Comparison of ENCODE assay signal across 21 cellular contexts in the genomic region with DNA sequence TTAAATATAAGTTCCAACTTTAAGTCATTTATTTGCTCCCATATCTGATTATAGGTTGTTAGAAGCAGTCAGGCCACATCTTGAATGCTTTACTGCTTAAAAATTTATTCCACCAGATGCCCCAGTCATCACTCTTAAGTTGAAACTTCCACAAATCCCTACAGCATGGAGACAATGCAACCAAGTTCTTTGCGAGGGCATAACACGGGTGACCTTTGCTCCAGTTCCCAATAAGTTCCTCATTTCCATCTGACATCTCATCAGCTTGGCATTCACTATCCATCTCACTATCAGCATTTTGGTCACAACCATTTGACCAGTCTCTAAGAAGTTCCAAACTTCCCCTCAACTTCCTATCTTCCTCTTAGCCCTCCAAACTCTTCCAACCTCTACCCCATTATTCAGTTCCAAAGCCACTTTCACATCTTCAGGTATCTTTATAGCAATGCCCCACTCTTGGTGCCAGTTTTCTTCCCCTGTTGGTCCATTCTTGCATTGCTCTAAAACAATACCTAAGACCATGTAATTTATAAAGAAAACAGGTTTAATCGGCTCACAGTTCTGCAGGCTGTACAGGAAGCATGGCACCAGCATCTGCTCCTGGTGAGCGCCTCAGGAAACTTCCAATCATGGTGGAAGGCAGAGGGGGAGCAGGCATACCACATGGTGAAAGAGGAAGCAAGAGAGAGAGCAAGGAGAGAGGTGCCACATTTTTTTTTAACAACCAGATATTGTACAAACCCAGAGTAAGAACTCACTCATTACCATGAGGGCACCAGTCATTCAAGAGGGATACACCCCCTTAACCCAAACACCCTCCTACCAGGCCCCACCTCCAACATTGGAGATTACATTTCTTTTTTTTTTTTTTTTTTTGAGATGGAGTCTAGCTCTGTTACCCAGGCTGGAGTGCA. TPM values are rescaled to one million over a fixed set of nuclear protein-coding genes. Genes with fewer than 3 reads are reported as not detected.
DNase-seq lines count a peak whose midpoint lies in the region; ATAC-seq and TF ChIP-seq lines count a peak whose summit lies in the region.
"Had no signal": no experiment of that assay in that cellular context is flagged by ENCODE, and none has a peak within 500 bp of the region (broad histone marks: within the 10 kb centered on the region; RNA-seq: fewer than 3 reads in every experiment).

No MANE protein-coding gene starts in this region.

- intact Hi-C loops in left colon (cut with DNase I, micrococcal nuclease), result no loop called here

- in situ Hi-C loops in KBM-7 (cut with MboI; ENCODE audit: low pct_unique_long_range_greater_than_20kb, low sequenced_read_pairs), result no loop called here

- H3K4me1 Mint-ChIP-seq in T-helper 2 cell treated with Interferon-gamma antibody and Interleukin-4, amounts not matched to agents 5 μg/mL and 100 μg/mL, for 36 hours (ENCODE audit: low read depth), result no peaks in the 10 kb centered on the region
- H3K4me1 Mint-ChIP-seq: activated CD4-positive, alpha-beta T cell treated with anti-CD3 and anti-CD28 coated beads, Interleukin-2, amount 10 ng/mL, durations not matched to agents 7 days and 5 days had no signal

- H3K4me3 Mint-ChIP-seq in T-helper 2 cell treated with Interferon-gamma antibody and Interleukin-4, amounts not matched to agents 5 μg/mL and 100 μg/mL, for 36 hours, result no peak overlapping the region
- H3K4me3 Mint-ChIP-seq: activated CD4-positive, alpha-beta T cell treated with anti-CD3 and anti-CD28 coated beads, Interleukin-2, amount 10 ng/mL, durations not matched to agents 7 days and 5 days; activated T-cell treated with anti-CD3 and anti-CD28 coated beads, Interleukin-2, amount 50 U/mL, for 4 hours; WTC11 had no signal

- ATAC-seq in left colon, result peak; percentile 18
- no peak for ATAC-seq in SK-N-SH treated with all-trans-retinoic acid at 6 μM for 48 hours
- ATAC-seq in GM19463 (IDR thresholded peaks at IDR 0.05; ENCODE audit: unreplicated experiment), result no peak
- ATAC-seq: activated T-cell treated with anti-CD3 and anti-CD28 coated beads, Interleukin-2, amount 50 U/mL, for 4 hours; heart right ventricle; WTC11 had no signal

- DNase-seq in EH (ENCODE audit: low read depth), result peak; percentile 82
- peak; percentile 51 for DNase-seq in KBM-7
- DNase-seq in RPMI7951 (ENCODE audit: low read depth), result peak; percentile 71
- DNase-seq in left colon, result no peak
- DNase-seq in T-helper 2 cell treated with Interferon-gamma antibody and Interleukin-4, amounts not matched to agents 5 μg/mL and 100 μg/mL, for 36 hours (ENCODE audit: low spot score), result no peak
- DNase-seq: activated CD4-positive, alpha-beta T cell treated with anti-CD3 and anti-CD28 coated beads, Interleukin-2, amount 10 ng/mL, durations not matched to agents 7 days and 5 days; activated T-cell treated with anti-CD3 and anti-CD28 coated beads, Interleukin-2, amount 50 U/mL, for 4 hours; C1 segment of cervical spinal cord; Caco-2; DMS79; heart right ventricle; kidney glomerular epithelial cell; NCI-H1417 treated with DMSO at 0.1 percent for 48 hours; NCI-H2081 treated with DMSO at 0.1 percent for 48 hours; NCI-H345; ovary; retina; stimulated activated CD4-positive, alpha-beta T cell treated with anti-CD3 and anti-CD28 coated beads, Interleukin-2, amount 100 ng/mL, for 48 hours had no signal

- H3K27me3 Mint-ChIP-seq in T-helper 2 cell treated with Interferon-gamma antibody and Interleukin-4, amounts not matched to agents 5 μg/mL and 100 μg/mL, for 36 hours (ENCODE audit: low read depth), result peaks cover 12% of the 10 kb centered on the region

- no peaks in the 10 kb centered on the region for H3K9me3 Mint-ChIP-seq in T-helper 2 cell treated with Interferon-gamma antibody and Interleukin-4, amounts not matched to agents 5 μg/mL and 100 μg/mL, for 36 hours

- no peak overlapping the region for H3K27ac Mint-ChIP-seq in T-helper 2 cell treated with Interferon-gamma antibody and Interleukin-4, amounts not matched to agents 5 μg/mL and 100 μg/mL, for 36 hours
- H3K27ac Mint-ChIP-seq: activated CD4-positive, alpha-beta T cell treated with anti-CD3 and anti-CD28 coated beads, Interleukin-2, amount 10 ng/mL, durations not matched to agents 7 days and 5 days; WTC11 had no signal

- no peaks in the 10 kb centered on the region for H3K36me3 Mint-ChIP-seq in T-helper 2 cell treated with Interferon-gamma antibody and Interleukin-4, amounts not matched to agents 5 μg/mL and 100 μg/mL, for 36 hours (ENCODE audit: low read depth)

TF ChIP-seq in SK-N-SH treated with all-trans-retinoic acid at 6 μM for 48 hours, 23 proteins besides CTCF, POLR2A, EP300 and RAD21:
- TF ChIP-seq, protein P1, sequence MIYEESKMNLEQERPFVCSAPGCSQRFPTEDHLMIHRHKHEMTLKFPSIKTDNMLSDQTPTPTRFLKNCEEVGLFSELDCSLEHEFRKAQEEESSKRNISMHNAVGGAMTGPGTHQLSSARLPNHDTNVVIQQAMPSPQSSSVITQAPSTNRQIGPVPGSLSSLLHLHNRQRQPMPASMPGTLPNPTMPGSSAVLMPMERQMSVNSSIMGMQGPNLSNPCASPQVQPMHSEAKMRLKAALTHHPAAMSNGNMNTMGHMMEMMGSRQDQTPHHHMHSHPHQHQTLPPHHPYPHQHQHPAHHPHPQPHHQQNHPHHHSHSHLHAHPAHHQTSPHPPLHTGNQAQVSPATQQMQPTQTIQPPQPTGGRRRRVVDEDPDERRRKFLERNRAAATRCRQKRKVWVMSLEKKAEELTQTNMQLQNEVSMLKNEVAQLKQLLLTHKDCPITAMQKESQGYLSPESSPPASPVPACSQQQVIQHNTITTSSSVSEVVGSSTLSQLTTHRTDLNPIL (CRISPR knock-in tag; IDR thresholded peaks at IDR 0.05; ENCODE audit: low read depth), result no peak
- TF ChIP-seq, protein P2, sequence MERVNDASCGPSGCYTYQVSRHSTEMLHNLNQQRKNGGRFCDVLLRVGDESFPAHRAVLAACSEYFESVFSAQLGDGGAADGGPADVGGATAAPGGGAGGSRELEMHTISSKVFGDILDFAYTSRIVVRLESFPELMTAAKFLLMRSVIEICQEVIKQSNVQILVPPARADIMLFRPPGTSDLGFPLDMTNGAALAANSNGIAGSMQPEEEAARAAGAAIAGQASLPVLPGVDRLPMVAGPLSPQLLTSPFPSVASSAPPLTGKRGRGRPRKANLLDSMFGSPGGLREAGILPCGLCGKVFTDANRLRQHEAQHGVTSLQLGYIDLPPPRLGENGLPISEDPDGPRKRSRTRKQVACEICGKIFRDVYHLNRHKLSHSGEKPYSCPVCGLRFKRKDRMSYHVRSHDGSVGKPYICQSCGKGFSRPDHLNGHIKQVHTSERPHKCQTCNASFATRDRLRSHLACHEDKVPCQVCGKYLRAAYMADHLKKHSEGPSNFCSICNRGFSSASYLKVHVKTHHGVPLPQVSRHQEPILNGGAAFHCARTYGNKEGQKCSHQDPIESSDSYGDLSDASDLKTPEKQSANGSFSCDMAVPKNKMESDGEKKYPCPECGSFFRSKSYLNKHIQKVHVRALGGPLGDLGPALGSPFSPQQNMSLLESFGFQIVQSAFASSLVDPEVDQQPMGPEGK (CRISPR knock-in tag; IDR thresholded peaks at IDR 0.05; ENCODE audit: borderline replicate concordance), result no peak
- TF ChIP-seq ZNF8 (CRISPR knock-in tag; IDR thresholded peaks at IDR 0.05), result no peak
- TF ChIP-seq, protein P3, sequence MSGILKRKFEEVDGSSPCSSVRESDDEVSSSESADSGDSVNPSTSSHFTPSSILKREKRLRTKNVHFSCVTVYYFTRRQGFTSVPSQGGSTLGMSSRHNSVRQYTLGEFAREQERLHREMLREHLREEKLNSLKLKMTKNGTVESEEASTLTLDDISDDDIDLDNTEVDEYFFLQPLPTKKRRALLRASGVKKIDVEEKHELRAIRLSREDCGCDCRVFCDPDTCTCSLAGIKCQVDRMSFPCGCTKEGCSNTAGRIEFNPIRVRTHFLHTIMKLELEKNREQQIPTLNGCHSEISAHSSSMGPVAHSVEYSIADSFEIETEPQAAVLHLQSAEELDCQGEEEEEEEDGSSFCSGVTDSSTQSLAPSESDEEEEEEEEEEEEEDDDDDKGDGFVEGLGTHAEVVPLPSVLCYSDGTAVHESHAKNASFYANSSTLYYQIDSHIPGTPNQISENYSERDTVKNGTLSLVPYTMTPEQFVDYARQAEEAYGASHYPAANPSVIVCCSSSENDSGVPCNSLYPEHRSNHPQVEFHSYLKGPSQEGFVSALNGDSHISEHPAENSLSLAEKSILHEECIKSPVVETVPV (CRISPR knock-in tag; IDR thresholded peaks at IDR 0.05), result no peak
- no peak for TF ChIP-seq ISL1 (CRISPR knock-in tag; IDR thresholded peaks at IDR 0.05)
- no peak for TF ChIP-seq RARB (CRISPR knock-in tag; IDR thresholded peaks at IDR 0.05)
- no peak for TF ChIP-seq GLIS3 (CRISPR knock-in tag; IDR thresholded peaks at IDR 0.05)
- no peak for TF ChIP-seq TOX (CRISPR knock-in tag; IDR thresholded peaks at IDR 0.05; ENCODE audit: borderline replicate concordance)

RNA-seq across cellular contexts. Expression of a gene that starts 15.9 kb away (rescaled TPM):
- total RNA-seq in RPMI7951 (2014; rRNA removed; shearing (Covaris generic)), result 24.4 and 27.9 TPM in 2 replicates
- total RNA-seq in left colon, result 100 to 1,000 TPM; 106 to 108 TPM

RNA-seq across cellular contexts. Expression of a gene that starts 25.1 kb away (rescaled TPM):
- total RNA-seq in RPMI7951 (2014; rRNA removed; shearing (Covaris generic)), result 26.4 and 34.8 TPM in 2 replicates
- total RNA-seq in left colon, result 10 to 100 TPM; 85.6 to 93.5 TPM

Comparison
In these comparisons a context has a peak if more than half of its experiments do, and no peak if none do; other contexts are left out.
1. DNase-seq: peak in EH (single experiment), KBM-7 (single experiment) and RPMI7951 (single experiment); none in left colon (0 of 2) and T-helper 2 cell treated with Interferon-gamma antibody and Interleukin-4, amounts not matched to agents 5 μg/mL and 100 μg/mL, for 36 hours (single experiment).